18 cellular contexts compared by ENCODE assay signal in the genomic region with DNA sequence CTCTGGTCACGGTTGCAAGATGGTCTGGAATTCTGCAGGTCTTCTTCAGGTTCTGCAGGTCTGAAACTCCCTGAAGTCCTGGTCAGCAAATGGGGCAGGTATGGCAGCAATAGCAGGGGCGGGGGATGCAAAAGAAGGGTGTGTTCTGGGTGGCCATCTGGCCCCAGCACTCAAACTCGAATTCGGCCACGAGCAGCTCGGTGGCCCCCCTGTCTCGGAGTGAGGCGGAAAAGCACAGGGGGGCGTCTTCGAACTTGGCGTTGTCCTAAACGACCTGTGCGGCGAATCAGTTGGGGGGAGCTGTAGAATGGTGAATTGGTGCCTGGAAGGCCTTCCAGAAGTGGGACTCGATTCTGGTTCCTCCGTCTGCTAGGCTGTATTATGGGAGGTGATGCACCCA. TPM values are rescaled to one million over a fixed set of nuclear protein-coding genes. Genes with fewer than 3 reads are reported as not detected.
"Had no signal": no experiment of that assay in that cellular context is flagged by ENCODE, and none has a peak within 500 bp of the region (broad histone marks: within the 10 kb centered on the region; RNA-seq: fewer than 3 reads in every experiment).

No MANE protein-coding gene starts in this region.

- H3K36me3 Mint-ChIP-seq: naive thymus-derived CD4-positive, alpha-beta T cell had no signal

- H3K9ac ChIP-seq: neural progenitor cell had no signal

- H3K27ac Mint-ChIP-seq: neural progenitor cell, progenitor cell of endocrine pancreas had no signal

- H3K9me3 ChIP-seq: pancreas had no signal

- DNase-seq: dermis blood vessel endothelial cell; foreskin melanocyte; hippocampal formation; left colon; left ventricle myocardium superior; mesenchymal stem cell; naive thymus-derived CD4-positive, alpha-beta T cell; nucleus accumbens; right cardiac atrium; small intestine; stimulated activated CD4-positive, alpha-beta T cell treated with anti-CD3 and anti-CD28 coated beads, Interleukin-12 subunit alpha, Interleukin-12 subunit beta, amount 100 ng/mL, for 4 hours; stimulated activated CD4-positive, alpha-beta T cell treated with anti-CD3 and anti-CD28 coated beads, Interleukin-2, amount 100 ng/mL, for 48 hours; stimulated activated naive CD4-positive, alpha-beta T cell treated with Interleukin-2 at 50 U/mL for 16 hours; trophoblast cell had no signal

- H3K4me2 ChIP-seq: neural progenitor cell had no signal

- H3K27ac ChIP-seq: neural progenitor cell, pancreas had no signal

- H3K36me3 ChIP-seq: neural progenitor cell, pancreas had no signal

- ATAC-seq: left colon; left ventricle myocardium superior; naive thymus-derived CD4-positive, alpha-beta T cell; pancreas; right cardiac atrium had no signal

- H3K4me3 ChIP-seq: lung, neural progenitor cell, pancreas had no signal

- H2AFZ ChIP-seq: neural progenitor cell had no signal

RNA-seq across cellular contexts. Expression of a gene that starts 2.1 kb away (rescaled TPM):
- polyA plus RNA-seq: naive thymus-derived CD4-positive, alpha-beta T cell had no signal
